Comparison of ENCODE assay signal across 9 cellular contexts in the genomic region with DNA sequence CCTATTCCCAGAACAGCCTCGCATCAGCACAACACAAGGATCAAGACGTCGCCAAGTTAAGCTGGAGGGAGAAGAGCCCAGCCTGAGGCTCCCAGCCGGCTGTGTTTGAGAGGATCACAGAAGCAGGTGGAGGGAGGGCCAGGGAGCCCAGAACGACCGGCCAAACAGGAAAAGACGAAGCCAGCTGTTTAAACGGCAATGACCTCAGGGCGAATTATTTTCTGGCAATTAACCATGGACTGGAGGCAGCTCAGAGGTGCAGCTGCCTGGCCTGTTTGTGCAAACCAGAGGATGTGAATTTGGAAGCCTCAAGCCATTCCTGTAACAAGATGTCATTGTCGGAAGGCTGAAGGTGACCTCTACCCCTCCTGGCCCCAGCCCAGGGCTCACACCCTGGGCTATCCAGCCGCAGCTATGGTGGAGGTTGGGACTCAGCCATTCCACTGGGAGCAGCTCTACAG.
DNase-seq lines count a peak whose midpoint lies in the region; ATAC-seq and TF ChIP-seq lines count a peak whose summit lies in the region.
"Had no signal": no experiment of that assay in that cellular context is flagged by ENCODE, and none has a peak within 500 bp of the region (broad histone marks: within the 10 kb centered on the region; RNA-seq: fewer than 3 reads in every experiment).

No MANE protein-coding gene starts in this region.

- intact Hi-C loops in left colon (cut with DNase I, micrococcal nuclease) = no loop called here

- no peak for TF ChIP-seq CTCF in VCaP (conservative IDR thresholded peaks at IDR 0.05)

- peak overlapping the region; percentile 86 for H3K27ac ChIP-seq in VCaP

- ATAC-seq in left colon (peak; percentile 31), GM19397 (IDR thresholded peaks at IDR 0.05; ENCODE audit: unreplicated experiment) (no peak), HG03108 (IDR thresholded peaks at IDR 0.05; ENCODE audit: unreplicated experiment) (no peak), GM21381 (IDR thresholded peaks at IDR 0.05; ENCODE audit: unreplicated experiment) (no peak)
- ATAC-seq: activated naive CD4-positive, alpha-beta T cell treated with anti-CD3 and anti-CD28 coated beads, Interleukin-2, amount 50 U/mL, for 72 hours had no signal

- DNase-seq in A172 (ENCODE audit: low spot score) (peak; percentile 36), NCI-H1092 (lab: John Stamatoyannopoulos, UW) (peak; percentile 85), left colon (peak in 1 of 2 donors; percentile 19)
- DNase-seq in activated T-cell treated with anti-CD3 and anti-CD28 coated beads, Interleukin-2, amount 50 U/mL, for 1 hour = no peak
